In genomic region chr1:244362481-244362880, GRCh38 we compare ENCODE assay signal across 16 cellular contexts.
DNase-seq lines count a peak whose midpoint lies in the region; ATAC-seq and TF ChIP-seq lines count a peak whose summit lies in the region.
"Had no signal": no experiment of that assay in that cellular context is flagged by ENCODE, and none has a peak within 500 bp of the region (broad histone marks: within the 10 kb centered on the region; RNA-seq: fewer than 3 reads in every experiment).

No MANE protein-coding gene starts in this region.

- H3K79me2 ChIP-seq in smooth muscle cell (ENCODE audit: low read depth): no peaks in the 10 kb centered on the region

- H3K4me1 ChIP-seq in HUES48 (ENCODE audit: control insufficient read depth, insufficient read depth, low read length): peaks cover 20% of the 10 kb centered on the region
- peaks cover 18% of the 10 kb centered on the region for H3K4me1 ChIP-seq in ectodermal cell (ENCODE audit: control insufficient read depth, insufficient read depth, low read length)
- peaks cover 14% of the 10 kb centered on the region for H3K4me1 ChIP-seq in smooth muscle cell (ENCODE audit: low read depth)
- H3K4me1 ChIP-seq: right atrium auricular region had no signal

- H3K36me3 ChIP-seq in HUES48 (ENCODE audit: control insufficient read depth, insufficient read depth, low read length): no peaks in the 10 kb centered on the region
- H3K36me3 ChIP-seq in ectodermal cell (ENCODE audit: control insufficient read depth, insufficient read depth, low read length): no peaks in the 10 kb centered on the region
- no peaks in the 10 kb centered on the region for H3K36me3 ChIP-seq in smooth muscle cell (ENCODE audit: low read depth)
- H3K36me3 ChIP-seq: right atrium auricular region had no signal

- TF ChIP-seq CTCF in mesothelial cell of epicardium (IDR thresholded peaks at IDR 0.05; ENCODE audit: unreplicated experiment) (no peak), smooth muscle cell (IDR thresholded peaks at IDR 0.05; ENCODE audit: borderline replicate concordance, insufficient read depth, poor library complexity, severe bottlenecking) (no peak)

- H3K9me3 ChIP-seq in HUES48 (ENCODE audit: control insufficient read depth, insufficient read depth, low read length) (peaks cover 11% of the 10 kb centered on the region), ectodermal cell (ENCODE audit: control insufficient read depth, low read length) (peaks cover 3% of the 10 kb centered on the region), smooth muscle cell (replicated peaks; ENCODE audit: low read depth) (no peaks in the 10 kb centered on the region)
- H3K9me3 ChIP-seq: right atrium auricular region had no signal

- ATAC-seq in HG02840 (IDR thresholded peaks at IDR 0.05; ENCODE audit: low FRiP score, unreplicated experiment) (no peak), GM18858 (IDR thresholded peaks at IDR 0.05; ENCODE audit: unreplicated experiment) (no peak)
- ATAC-seq: activated T-cell treated with anti-CD3 and anti-CD28 coated beads, Interleukin-2, amount 50 U/mL, for 4 hours; HCT116; naive thymus-derived CD8-positive, alpha-beta T cell; Panc1 had no signal

- H3F3A ChIP-seq in smooth muscle cell (ENCODE audit: low read depth): peaks cover 4% of the 10 kb centered on the region

- H3K36me3 Mint-ChIP-seq in mesothelial cell of epicardium: peaks cover 4% of the 10 kb centered on the region
- H3K36me3 Mint-ChIP-seq: activated CD4-positive, alpha-beta memory T cell treated with anti-CD3 and anti-CD28 coated beads for 36 hours had no signal

- H3K27ac Mint-ChIP-seq in mesothelial cell of epicardium: peak overlapping the region; percentile 99
- H3K27ac Mint-ChIP-seq: activated CD4-positive, alpha-beta memory T cell treated with anti-CD3 and anti-CD28 coated beads for 36 hours; naive thymus-derived CD8-positive, alpha-beta T cell had no signal

- peaks cover 17% of the 10 kb centered on the region for H3K4me1 Mint-ChIP-seq in mesothelial cell of epicardium
- H3K4me1 Mint-ChIP-seq: central memory CD8-positive, alpha-beta T cell; naive thymus-derived CD8-positive, alpha-beta T cell had no signal

- no peaks in the 10 kb centered on the region for H4K20me1 ChIP-seq in smooth muscle cell (ENCODE audit: low read depth)

- peak overlapping the region; percentile 22; the same call in 1 of the 2 replicates for H3K9ac ChIP-seq in HUES48 (ENCODE audit: low read depth, low read length)
- H3K9ac ChIP-seq in smooth muscle cell (ENCODE audit: low read depth): peak overlapping the region; percentile 71

- H3K27me3 ChIP-seq in HUES48 (ENCODE audit: control insufficient read depth, insufficient read depth, low read length): no peaks in the 10 kb centered on the region
- H3K27me3 ChIP-seq in ectodermal cell (ENCODE audit: control insufficient read depth, insufficient read depth, low read length, poor library complexity, severe bottlenecking): no peaks in the 10 kb centered on the region
- no peaks in the 10 kb centered on the region for H3K27me3 ChIP-seq in smooth muscle cell (ENCODE audit: low read depth)
- H3K27me3 ChIP-seq: right atrium auricular region had no signal

- H3K4me3 Mint-ChIP-seq in mesothelial cell of epicardium: no peak overlapping the region
- H3K4me3 Mint-ChIP-seq: activated CD4-positive, alpha-beta memory T cell treated with anti-CD3 and anti-CD28 coated beads for 36 hours; activated T-cell treated with anti-CD3 and anti-CD28 coated beads, Interleukin-2, amount 50 U/mL, for 4 hours; central memory CD8-positive, alpha-beta T cell; naive thymus-derived CD8-positive, alpha-beta T cell had no signal

- H2AFZ ChIP-seq in smooth muscle cell (ENCODE audit: low read depth): peak overlapping the region; percentile 82

- H3K4me3 ChIP-seq in HUES48 (ENCODE audit: low read depth, low read length): peak overlapping the region; percentile 8; the same call in 1 of the 2 replicates
- H3K4me3 ChIP-seq in ectodermal cell (ENCODE audit: insufficient read depth, low read depth, low read length): no peak overlapping the region
- no peak overlapping the region for H3K4me3 ChIP-seq in smooth muscle cell
- H3K4me3 ChIP-seq: right atrium auricular region had no signal

- H3K27ac ChIP-seq in HUES48 (ENCODE audit: low read depth, low read length) (peak overlapping the region; percentile 92), ectodermal cell (ENCODE audit: insufficient read depth, low read depth, low read length, poor library complexity, severe bottlenecking) (peak overlapping the region; percentile 97), smooth muscle cell (ENCODE audit: low read depth) (peak overlapping the region; percentile 95)
- H3K27ac ChIP-seq: right atrium auricular region had no signal

- peaks cover 12% of the 10 kb centered on the region for H3K9me3 Mint-ChIP-seq in mesothelial cell of epicardium

- WGBS in ectodermal cell, 2 experiments: 40 to 65% methylated on average over 1 to 3 of the region's 3 CpGs
- WGBS in smooth muscle cell (ENCODE audit: low lambda C conversion rate): 84% methylated on average over 3 of the region's 3 CpGs

- H3K4me2 ChIP-seq in smooth muscle cell: peak overlapping the region; percentile 83

- no peaks in the 10 kb centered on the region for H3K27me3 Mint-ChIP-seq in mesothelial cell of epicardium (ENCODE audit: low read depth)
- H3K27me3 Mint-ChIP-seq: activated CD4-positive, alpha-beta memory T cell treated with anti-CD3 and anti-CD28 coated beads for 36 hours; central memory CD8-positive, alpha-beta T cell; naive thymus-derived CD8-positive, alpha-beta T cell had no signal

- DNase-seq in mesothelial cell of epicardium (ENCODE audit: low spot score in 2 of 2, unreplicated experiment in 2 of 2): no peak
- no peak for DNase-seq in smooth muscle cell (lab: John Stamatoyannopoulos, UW; ENCODE audit: unreplicated experiment)
- no peak for DNase-seq in NCI-H1048 (lab: John Stamatoyannopoulos, UW)
- DNase-seq: activated CD4-positive, alpha-beta memory T cell treated with anti-CD3 and anti-CD28 coated beads for 36 hours; activated T-cell treated with anti-CD3 and anti-CD28 coated beads, Interleukin-2, amount 50 U/mL, for 4 hours; GF-D8; naive thymus-derived CD8-positive, alpha-beta T cell; stimulated activated CD4-positive, alpha-beta T cell treated with anti-CD3 and anti-CD28 coated beads, Interleukin-2, amount 100 ng/mL, for 24 hours had no signal
